8 cellular contexts compared by ENCODE assay signal in the genomic region with DNA sequence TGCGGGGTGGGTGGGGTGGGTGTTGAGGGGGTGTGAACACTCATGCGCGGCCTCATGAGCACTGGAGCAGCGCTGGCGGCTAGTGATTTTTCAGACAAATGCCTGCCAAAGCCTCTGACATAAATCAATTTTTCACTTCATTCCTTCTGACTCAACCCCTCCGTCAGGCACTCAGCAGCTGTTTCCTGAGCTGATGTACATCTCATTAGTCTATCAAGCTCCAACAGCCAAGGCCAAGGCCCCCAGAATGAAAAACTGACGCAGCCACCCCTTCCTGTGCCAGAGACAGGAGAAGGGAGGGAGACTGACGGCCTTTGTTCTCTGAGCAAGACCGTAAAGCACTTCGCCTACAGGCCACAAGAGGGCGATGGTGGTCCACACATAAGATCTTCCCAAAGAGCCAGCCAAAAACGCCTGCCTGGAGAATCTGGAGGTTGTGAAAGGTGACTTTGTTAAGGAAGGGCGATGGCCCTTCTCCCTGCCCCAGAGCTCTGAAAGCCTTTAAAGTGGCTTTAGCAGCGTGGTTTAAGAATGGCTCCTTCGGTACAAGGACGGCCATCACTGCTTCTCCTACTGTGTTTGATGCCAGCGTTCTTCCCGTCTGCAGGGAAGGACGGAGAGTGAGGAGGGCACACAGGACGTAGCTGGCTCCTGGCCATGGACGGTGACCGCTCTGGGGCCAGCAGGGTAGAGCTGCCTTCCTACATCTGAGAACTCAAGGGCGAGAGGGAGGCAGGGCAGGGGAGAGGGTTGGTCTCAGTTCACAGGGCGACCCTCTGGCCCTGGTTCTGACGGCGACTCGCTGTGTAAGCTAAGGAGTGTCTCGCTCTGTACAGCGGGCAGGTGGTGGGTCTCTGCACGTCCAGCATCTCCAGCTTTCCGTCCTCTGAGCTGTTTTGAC.
DNase-seq lines count a peak whose midpoint lies in the region; ATAC-seq and TF ChIP-seq lines count a peak whose summit lies in the region.

No MANE protein-coding gene starts in this region.

- H3K4me3 Mint-ChIP-seq in activated T-cell treated with anti-CD3 and anti-CD28 coated beads, Interleukin-2, amount 50 U/mL, for 24 hours: no peak overlapping the region
- no peak overlapping the region for H3K4me3 Mint-ChIP-seq in nephron progenitor cell

- in situ Hi-C loops in KBM-7 (cut with MboI; ENCODE audit: low pct_unique_long_range_greater_than_20kb, low sequenced_read_pairs): loop anchor here (25.0 kb wide), 1 partner anchor 828 kb away; no protein-coding TSS in a partner anchor

- H3K27ac Mint-ChIP-seq in activated T-cell treated with anti-CD3 and anti-CD28 coated beads, Interleukin-2, amount 50 U/mL, for 24 hours: peak overlapping the region; percentile 73
- no peak overlapping the region for H3K27ac Mint-ChIP-seq in nephron progenitor cell

- peaks cover 52% of the 10 kb centered on the region for H3K4me1 Mint-ChIP-seq in activated T-cell treated with anti-CD3 and anti-CD28 coated beads, Interleukin-2, amount 50 U/mL, for 24 hours (ENCODE audit: low read depth)
- H3K4me1 Mint-ChIP-seq in nephron progenitor cell: peaks cover 15% of the 10 kb centered on the region

- H3K36me3 Mint-ChIP-seq in activated T-cell treated with anti-CD3 and anti-CD28 coated beads, Interleukin-2, amount 50 U/mL, for 24 hours (ENCODE audit: low read depth): no peaks in the 10 kb centered on the region
- no peaks in the 10 kb centered on the region for H3K36me3 Mint-ChIP-seq in nephron progenitor cell (ENCODE audit: low read depth)

- peak; percentile 91 for TF ChIP-seq CTCF in nephron progenitor cell (IDR thresholded peaks at IDR 0.05)

- peaks cover 5% of the 10 kb centered on the region for H3K27me3 Mint-ChIP-seq in activated T-cell treated with anti-CD3 and anti-CD28 coated beads, Interleukin-2, amount 50 U/mL, for 24 hours
- peaks cover 29% of the 10 kb centered on the region for H3K27me3 Mint-ChIP-seq in nephron progenitor cell (ENCODE audit: low read depth, poor library complexity)

- peak; percentile 83 for DNase-seq in D341Med (ENCODE audit: low spot score)
- peak; percentile 86 for DNase-seq in KBM-7
- peak; percentile 6 for DNase-seq in OCI-M2 (lab: John Stamatoyannopoulos, UW; ENCODE audit: unreplicated experiment)
- DNase-seq in activated T-cell treated with anti-CD3 and anti-CD28 coated beads, Interleukin-2, amount 50 U/mL, for 24 hours: peak; percentile 82
- DNase-seq in fibroblast of gingiva (ENCODE audit: low read depth): peak; percentile 74
- peak; percentile 85 for DNase-seq in nephron progenitor cell
- peak; percentile 53 to 79 (median 63) for DNase-seq in stimulated activated naive CD4-positive, alpha-beta T cell (lab: John Stamatoyannopoulos, UW)

- H3K9me3 Mint-ChIP-seq in activated T-cell treated with anti-CD3 and anti-CD28 coated beads, Interleukin-2, amount 50 U/mL, for 24 hours: no peaks in the 10 kb centered on the region
- no peaks in the 10 kb centered on the region for H3K9me3 Mint-ChIP-seq in nephron progenitor cell

- ATAC-seq in GM21515 (IDR thresholded peaks at IDR 0.05; ENCODE audit: unreplicated experiment): peak; percentile 51

Comparison
In these comparisons a context has a peak if more than half of its experiments do, and no peak if none do; other contexts are left out.
1. Peak in every context shown above with its lines: DNase-seq and ATAC-seq.
2. DNase-seq: peak in every context shown above with its lines; median percentile 86 in KBM-7; 85 in nephron progenitor cell; 83 in D341Med; 82 in activated T-cell treated with anti-CD3 and anti-CD28 coated beads, Interleukin-2, amount 50 U/mL, for 24 hours; 74 in fibroblast of gingiva; 63 in stimulated activated naive CD4-positive, alpha-beta T cell; 6 in OCI-M2.